In the genomic region with DNA sequence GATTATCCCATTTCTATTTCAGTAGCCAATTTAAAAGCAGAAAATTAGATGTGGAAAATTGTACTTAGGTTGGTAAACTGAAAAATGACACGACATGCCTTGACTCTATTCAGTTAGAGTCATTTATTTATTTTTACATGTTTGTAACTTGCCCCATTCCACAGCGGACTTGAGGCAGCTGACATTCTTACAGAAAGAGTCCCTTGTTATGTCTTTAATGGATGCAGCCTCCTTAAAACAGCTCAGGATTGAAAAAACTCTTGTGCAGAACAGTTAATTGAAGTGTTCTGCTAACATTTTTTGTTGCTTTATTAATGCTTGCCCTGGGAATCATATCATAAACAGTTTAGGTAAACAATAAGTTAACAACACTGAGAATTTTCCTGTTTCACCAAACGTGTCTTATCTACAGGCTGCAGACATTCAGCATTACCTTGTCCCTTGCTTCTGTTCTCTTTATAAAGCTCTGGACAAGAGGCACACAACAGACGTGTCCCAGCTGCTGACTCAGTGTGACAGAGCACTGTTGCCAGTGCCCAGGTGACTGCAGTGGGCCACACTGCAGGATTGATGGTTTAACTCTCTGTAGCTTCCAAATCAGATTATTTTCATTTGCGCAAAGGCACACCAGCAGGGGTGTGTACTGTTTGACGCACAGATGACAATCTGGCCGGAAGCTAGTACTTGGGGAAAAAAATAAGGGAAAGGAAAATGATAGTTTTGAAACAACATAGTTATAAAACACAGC, we compare ENCODE assay signal across 26 cellular contexts.
DNase-seq lines count a peak whose midpoint lies in the region; ATAC-seq and TF ChIP-seq lines count a peak whose summit lies in the region.
"Had no signal": no experiment of that assay in that cellular context is flagged by ENCODE, and none has a peak within 500 bp of the region (broad histone marks: within the 10 kb centered on the region; RNA-seq: fewer than 3 reads in every experiment).

No MANE protein-coding gene starts in this region.

- H3K4me2 ChIP-seq in DND-41 (ENCODE audit: insufficient read depth, low read length), result no peak overlapping the region

- H3K27me3 ChIP-seq in DND-41 (ENCODE audit: insufficient read depth, low read length, poor library complexity) (no peaks in the 10 kb centered on the region), brain microvascular endothelial cell (replicated peaks) (no peaks in the 10 kb centered on the region)
- H3K27me3 ChIP-seq: adrenal gland, gastrocnemius medialis, MG63, testis had no signal

- H3K79me2 ChIP-seq in DND-41 (ENCODE audit: insufficient read depth, low read length), result peaks cover 98% of the 10 kb centered on the region

- TF ChIP-seq CTCF in DND-41 (IDR thresholded peaks at IDR 0.05; ENCODE audit: borderline replicate concordance, extremely low read depth, low read length, poor library complexity, severe bottlenecking) (no peak), brain microvascular endothelial cell (IDR thresholded peaks at IDR 0.05; ENCODE audit: low read depth, low read length, missing control alignments) (no peak)

- ATAC-seq in DND-41 (ENCODE audit: insufficient read depth, low read depth) (no peak), T-helper 17 cell (no peak)
- ATAC-seq: gastrocnemius medialis; HCT116; stimulated activated naive B cell treated with anti-CD40 and anti-IgM and Interleukin-4, amounts not matched to agents 10 μg/mL and 1 μg/mL and 100 μg/mL, for 72 hours had no signal

- H3K9me3 ChIP-seq in DND-41 (ENCODE audit: insufficient read depth, low read length, severe bottlenecking), result no peaks in the 10 kb centered on the region
- no peaks in the 10 kb centered on the region for H3K9me3 ChIP-seq in mesodermal cell (ENCODE audit: control insufficient read depth, low read length)
- H3K9me3 ChIP-seq in T-helper 17 cell (ENCODE audit: control insufficient read depth, low read length, poor library complexity, severe bottlenecking), result no peaks in the 10 kb centered on the region
- H3K9me3 ChIP-seq: adrenal gland, Caco-2, gastrocnemius medialis, MG63, testis had no signal

- H3K4me1 Mint-ChIP-seq in T-helper 17 cell, result peaks cover 17% of the 10 kb centered on the region

- peaks cover 3% of the 10 kb centered on the region for H3K36me3 Mint-ChIP-seq in T-helper 17 cell (ENCODE audit: low read depth)

- no peak overlapping the region for H3K9ac ChIP-seq in DND-41 (ENCODE audit: low read depth, low read length)

- DNase-seq in DND-41, result no peak
- DNase-seq in OCI-M1 (lab: John Stamatoyannopoulos, UW), result peak; percentile 67
- DNase-seq in cerebellum (ENCODE audit: low spot score), result peak; percentile 59
- DNase-seq in HT-29 (ENCODE audit: low spot score), result no peak
- no peak for DNase-seq in brain microvascular endothelial cell
- no peak for DNase-seq in T-helper 17 cell
- DNase-seq: activated B cell treated with CpG ODN at 0.5 μM for 24 hours; activated CD4-positive, alpha-beta T cell treated with anti-CD3 and anti-CD28 coated beads, Interleukin-2, amount 50 U/mL, for 48 hours; activated gamma-delta T cell treated with Interleukin-2 at 50 U/mL for 16 hours; Caco-2; EL; gastrocnemius medialis; kidney; MG63; NCI-H146; NCI-H2171 treated with DMSO at 0.1 percent for 48 hours; nephron progenitor cell; stimulated activated CD4-positive, alpha-beta T cell treated with anti-CD3 and anti-CD28 coated beads, Interleukin-1b, Interleukin-23, amount 100 ng/mL, for 48 hours; stimulated activated naive B cell treated with anti-CD40 and anti-IgM and Interleukin-4, amounts not matched to agents 10 μg/mL and 1 μg/mL and 100 μg/mL, for 72 hours; T-helper 2 cell; testis had no signal

- H3K27ac ChIP-seq in DND-41 (ENCODE audit: low read length) (peak overlapping the region; percentile 94), mesodermal cell (ENCODE audit: low read depth, low read length, severe bottlenecking) (peak overlapping the region; percentile 46), brain microvascular endothelial cell (no peak overlapping the region)
- H3K27ac ChIP-seq: adrenal gland, cardiac muscle cell had no signal

- H4K20me1 ChIP-seq in DND-41 (ENCODE audit: insufficient read depth, low read length), result peaks cover 19% of the 10 kb centered on the region

- no peaks in the 10 kb centered on the region for H3K27me3 Mint-ChIP-seq in T-helper 17 cell
- H3K27me3 Mint-ChIP-seq: activated B cell treated with CpG ODN at 0.5 μM for 24 hours; progenitor cell of endocrine pancreas; stimulated activated naive B cell treated with anti-CD40 and anti-IgM and Interleukin-4, amounts not matched to agents 10 μg/mL and 1 μg/mL and 100 μg/mL, for 72 hours had no signal

- H3K36me3 ChIP-seq in DND-41 (ENCODE audit: insufficient read depth, low read length), result peaks cover 13% of the 10 kb centered on the region
- no peaks in the 10 kb centered on the region for H3K36me3 ChIP-seq in mesodermal cell (ENCODE audit: control insufficient read depth, insufficient read depth, low read length)
- no peaks in the 10 kb centered on the region for H3K36me3 ChIP-seq in brain microvascular endothelial cell (replicated peaks)
- H3K36me3 ChIP-seq: adrenal gland, cardiac muscle cell, gastrocnemius medialis, MG63 had no signal

- no peak overlapping the region for H2AFZ ChIP-seq in DND-41 (ENCODE audit: low read depth, low read length)

- no peak overlapping the region for H3K4me3 Mint-ChIP-seq in T-helper 17 cell
- H3K4me3 Mint-ChIP-seq: activated B cell treated with CpG ODN at 0.5 μM for 24 hours; nephron progenitor cell; stimulated activated naive B cell treated with anti-CD40 and anti-IgM and Interleukin-4, amounts not matched to agents 10 μg/mL and 1 μg/mL and 100 μg/mL, for 72 hours had no signal

- in situ Hi-C loops in brain microvascular endothelial cell (cut with HindIII; ENCODE audit: low pct_ligation_motif_present, low sequenced_read_pairs), result no loop called here

- H3K4me3 ChIP-seq in DND-41 (ENCODE audit: low read depth in 1 of 2, low read length in 2 of 2) (no peak overlapping the region), mesodermal cell (ENCODE audit: extremely low read depth, insufficient read depth, low read length, poor library complexity, severe bottlenecking) (no peak overlapping the region), brain microvascular endothelial cell (ENCODE audit: low read depth, low read length) (no peak overlapping the region)
- H3K4me3 ChIP-seq: adrenal gland, cardiac muscle cell, gastrocnemius medialis, MG63, testis had no signal

- H3K4me1 ChIP-seq in DND-41 (ENCODE audit: insufficient read depth, low read length) (peaks cover 75% of the 10 kb centered on the region), mesodermal cell (ENCODE audit: control insufficient read depth, insufficient read depth, low read length, poor library complexity, severe bottlenecking) (peaks cover 20% of the 10 kb centered on the region)

- H3K27ac Mint-ChIP-seq in T-helper 17 cell, result no peak overlapping the region
- H3K27ac Mint-ChIP-seq: activated B cell treated with CpG ODN at 0.5 μM for 24 hours; nephron progenitor cell; progenitor cell of endocrine pancreas; stimulated activated naive B cell treated with anti-CD40 and anti-IgM and Interleukin-4, amounts not matched to agents 10 μg/mL and 1 μg/mL and 100 μg/mL, for 72 hours had no signal

- WGBS in mesodermal cell (ENCODE audit: insufficient coverage in 2 of 2), 2 experiments, result 57 to 59% methylated on average over 2 of the region's 7 CpGs

Comparison
In these comparisons a context has a peak if more than half of its experiments do, and no peak if none do; other contexts are left out.
1. DNase-seq: peak in OCI-M1 (single experiment) and cerebellum (single experiment); none in DND-41 (single experiment), HT-29 (single experiment), brain microvascular endothelial cell (single experiment) and T-helper 17 cell (0 of 3).